Comparison of ENCODE assay signal across 22 cellular contexts in the genomic region with DNA sequence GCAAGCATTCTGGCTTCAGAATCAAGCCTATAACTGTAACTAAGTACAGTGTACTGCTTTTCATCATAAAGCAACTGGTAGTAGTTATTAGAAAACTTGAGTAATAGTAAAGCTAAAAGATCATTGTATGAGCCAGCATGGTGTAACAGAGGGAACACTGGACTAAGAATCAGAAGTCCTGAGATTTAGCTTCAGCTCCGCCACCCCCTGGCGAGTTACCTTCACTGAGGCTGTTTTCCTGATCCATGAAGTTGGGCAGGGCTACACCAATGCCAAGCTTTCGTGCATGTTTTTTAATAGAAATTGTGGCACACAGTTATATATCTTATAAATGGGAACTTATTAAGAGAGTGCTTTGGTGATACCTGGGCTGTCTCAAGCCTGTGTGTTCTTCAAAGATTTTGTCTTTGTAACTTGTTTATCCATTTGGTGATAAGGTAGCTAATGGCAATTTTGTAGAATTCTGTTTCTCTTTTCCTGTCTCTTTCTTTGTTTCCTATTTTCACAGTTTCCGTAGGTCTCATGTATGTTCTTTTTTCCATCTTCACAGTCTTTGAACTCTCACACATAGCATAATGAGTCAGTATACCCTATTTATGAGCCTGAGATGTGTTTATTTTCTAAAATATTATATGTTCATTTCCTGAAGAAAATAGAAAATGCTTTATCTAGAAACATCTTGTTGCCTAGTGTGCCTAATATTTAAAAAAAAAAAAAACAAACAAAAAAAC.
DNase-seq lines count a peak whose midpoint lies in the region; ATAC-seq and TF ChIP-seq lines count a peak whose summit lies in the region.
"Had no signal": no experiment of that assay in that cellular context is flagged by ENCODE, and none has a peak within 500 bp of the region (broad histone marks: within the 10 kb centered on the region; RNA-seq: fewer than 3 reads in every experiment).

No MANE protein-coding gene starts in this region.

- no peaks in the 10 kb centered on the region for H3K9me3 ChIP-seq in MM.1S (replicated peaks; ENCODE audit: insufficient read depth, low read length)
- no peaks in the 10 kb centered on the region for H3K9me3 ChIP-seq in breast epithelium
- H3K9me3 ChIP-seq in gastrocnemius medialis: no peaks in the 10 kb centered on the region
- H3K9me3 ChIP-seq: right lobe of liver had no signal

- peaks cover 6% of the 10 kb centered on the region for H3K9me3 Mint-ChIP-seq in activated naive CD4-positive, alpha-beta T cell treated with anti-CD3 and anti-CD28 coated beads, Interleukin-2, amount 50 U/mL, for 24 hours
- no peaks in the 10 kb centered on the region for H3K9me3 Mint-ChIP-seq in activated naive CD4-positive, alpha-beta T cell treated with anti-CD3 and anti-CD28 coated beads, Interleukin-2, amount 10 ng/mL, durations not matched to agents 7 days and 5 days
- H3K9me3 Mint-ChIP-seq: activated CD4-positive, alpha-beta memory T cell treated with anti-CD3 and anti-CD28 coated beads for 36 hours; immature natural killer cell had no signal

- in situ Hi-C loops in gastrocnemius medialis (cut with MboI; ENCODE audit: low sequenced_read_pairs in 4 of 4): no loop called here

- peak in 1 of 2 donors; percentile 13 for ATAC-seq in gastrocnemius medialis

- TF ChIP-seq CTCF in MM.1S (IDR thresholded peaks at IDR 0.05; ENCODE audit: low read length) (no peak), breast epithelium (IDR thresholded peaks at IDR 0.05) (no peak), gastrocnemius medialis (IDR thresholded peaks at IDR 0.05 in 4 of 5, conservative IDR thresholded peaks at IDR 0.05 in 1 of 5) (no peak)

- 0 out of 2 replicates have a peak, but pooled peaks cover 2% of the 10 kb centered on the region for H3K79me2 ChIP-seq in MM.1S (ENCODE audit: low read length)

- H2AFZ ChIP-seq in MM.1S (ENCODE audit: low read length): no peak overlapping the region

- H3K4me1 Mint-ChIP-seq in activated naive CD4-positive, alpha-beta T cell treated with anti-CD3 and anti-CD28 coated beads, Interleukin-2, amount 50 U/mL, for 24 hours: peaks cover 5% of the 10 kb centered on the region
- H3K4me1 Mint-ChIP-seq in activated naive CD4-positive, alpha-beta T cell treated with anti-CD3 and anti-CD28 coated beads, Interleukin-2, amount 10 ng/mL, durations not matched to agents 7 days and 5 days: peaks cover 15% of the 10 kb centered on the region

- H3K27ac ChIP-seq in MM.1S (ENCODE audit: low read length) (peak overlapping the region; percentile 69; the same call in 1 of the 2 replicates), breast epithelium (peak overlapping the region; percentile 41 to 68), gastrocnemius medialis (peak overlapping the region; percentile 35 to 65 (median 56))
- H3K27ac ChIP-seq: right lobe of liver had no signal

- H3K27ac Mint-ChIP-seq in activated naive CD4-positive, alpha-beta T cell treated with anti-CD3 and anti-CD28 coated beads, Interleukin-2, amount 50 U/mL, for 24 hours: peak overlapping the region; percentile 2
- H3K27ac Mint-ChIP-seq in activated naive CD4-positive, alpha-beta T cell treated with anti-CD3 and anti-CD28 coated beads, Interleukin-2, amount 10 ng/mL, durations not matched to agents 7 days and 5 days: no peak overlapping the region
- H3K27ac Mint-ChIP-seq: activated CD4-positive, alpha-beta memory T cell treated with anti-CD3 and anti-CD28 coated beads for 36 hours; IgD-negative memory B cell; mesothelial cell of epicardium; nephron progenitor cell had no signal

- H3K36me3 ChIP-seq in MM.1S (replicated peaks; ENCODE audit: insufficient read depth, low read length) (no peaks in the 10 kb centered on the region; the same call in 1 of the 2 replicates), breast epithelium (no peaks in the 10 kb centered on the region), gastrocnemius medialis (no peaks in the 10 kb centered on the region)
- H3K36me3 ChIP-seq: left lung, MG63, right lobe of liver had no signal

- H3K9me2 ChIP-seq in MM.1S (replicated peaks; ENCODE audit: insufficient read depth, low read length): no peaks in the 10 kb centered on the region

- H3K4me2 ChIP-seq in MM.1S (ENCODE audit: low read depth, low read length): peak overlapping the region; percentile 72

- intact Hi-C loops in breast epithelium (cut with DNase I; ENCODE audit: low total_unique reads): no loop called here
- intact Hi-C loops in gastrocnemius medialis (cut with DNase I; ENCODE audit: low total_unique reads): no loop called here

- H3K27me3 Mint-ChIP-seq in activated naive CD4-positive, alpha-beta T cell treated with anti-CD3 and anti-CD28 coated beads, Interleukin-2, amount 50 U/mL, for 24 hours: no peaks in the 10 kb centered on the region
- H3K27me3 Mint-ChIP-seq in activated naive CD4-positive, alpha-beta T cell treated with anti-CD3 and anti-CD28 coated beads, Interleukin-2, amount 10 ng/mL, durations not matched to agents 7 days and 5 days: no peaks in the 10 kb centered on the region
- H3K27me3 Mint-ChIP-seq: activated CD4-positive, alpha-beta memory T cell treated with anti-CD3 and anti-CD28 coated beads for 36 hours; IgD-negative memory B cell had no signal

- peaks cover 36% of the 10 kb centered on the region for H3K36me3 Mint-ChIP-seq in activated naive CD4-positive, alpha-beta T cell treated with anti-CD3 and anti-CD28 coated beads, Interleukin-2, amount 50 U/mL, for 24 hours
- H3K36me3 Mint-ChIP-seq in activated naive CD4-positive, alpha-beta T cell treated with anti-CD3 and anti-CD28 coated beads, Interleukin-2, amount 10 ng/mL, durations not matched to agents 7 days and 5 days: peaks cover 13% of the 10 kb centered on the region

- H3K27me3 ChIP-seq in MM.1S (replicated peaks; ENCODE audit: insufficient read depth, low read length) (no peaks in the 10 kb centered on the region), breast epithelium (no peaks in the 10 kb centered on the region), gastrocnemius medialis (no peaks in the 10 kb centered on the region)
- H3K27me3 ChIP-seq: dorsolateral prefrontal cortex, left lung, MG63, right lobe of liver had no signal

- peaks cover 21% of the 10 kb centered on the region for H3F3A ChIP-seq in MM.1S (ENCODE audit: insufficient read depth, low read length)

- H3K4me3 ChIP-seq in MM.1S (ENCODE audit: low read length) (no peak overlapping the region), breast epithelium (no peak overlapping the region), gastrocnemius medialis (no peak overlapping the region)
- H3K4me3 ChIP-seq: left lung, MG63, right lobe of liver had no signal

- no peaks in the 10 kb centered on the region for H4K20me1 ChIP-seq in MM.1S (ENCODE audit: insufficient read depth, low read length)

- no peak overlapping the region for H3K4me3 Mint-ChIP-seq in activated naive CD4-positive, alpha-beta T cell treated with anti-CD3 and anti-CD28 coated beads, Interleukin-2, amount 50 U/mL, for 24 hours
- H3K4me3 Mint-ChIP-seq in activated naive CD4-positive, alpha-beta T cell treated with anti-CD3 and anti-CD28 coated beads, Interleukin-2, amount 10 ng/mL, durations not matched to agents 7 days and 5 days: no peak overlapping the region
- H3K4me3 Mint-ChIP-seq: activated CD4-positive, alpha-beta memory T cell treated with anti-CD3 and anti-CD28 coated beads for 36 hours; CD14-positive monocyte; IgD-negative memory B cell; mesothelial cell of epicardium; nephron progenitor cell had no signal

- H3K9ac ChIP-seq in MM.1S (ENCODE audit: low read length): no peak overlapping the region

- DNase-seq in activated naive CD4-positive, alpha-beta T cell treated with anti-CD3 and anti-CD28 coated beads, Interleukin-2, amount 10 ng/mL, durations not matched to agents 7 days and 5 days: no peak
- no peak for DNase-seq in MM.1S
- DNase-seq in breast epithelium (ENCODE audit: low spot score in 2 of 2): no peak
- no peak for DNase-seq in gastrocnemius medialis
- no peak for DNase-seq in NCI-H2171 (lab: John Stamatoyannopoulos, UW)
- DNase-seq in NCI-H2081 (lab: John Stamatoyannopoulos, UW): no peak
- DNase-seq in SKM-1 treated with dmso at 0.1 percent for 144 hours (lab: John Stamatoyannopoulos, UW; ENCODE audit: unreplicated experiment): no peak
- DNase-seq: activated CD4-positive, alpha-beta memory T cell treated with anti-CD3 and anti-CD28 coated beads for 36 hours; activated naive CD4-positive, alpha-beta T cell; activated T-cell treated with anti-CD3 and anti-CD28 coated beads, Interleukin-2, amount 50 U/mL, for 1 hour; dorsolateral prefrontal cortex; left lung; NCI-H1436 treated with DMSO at 0.1 percent for 48 hours; nephron progenitor cell; right lobe of liver; SHP77 treated with DMSO at 0.1 percent for 48 hours had no signal

- H3K4me1 ChIP-seq in MM.1S (ENCODE audit: low read length) (peaks cover 54% of the 10 kb centered on the region), breast epithelium (peaks cover 0 to 4% of the 10 kb centered on the region in 2 donors), gastrocnemius medialis (peaks cover 29 to 40% of the 10 kb centered on the region in 2 donors)

- CTCF ChIA-PET in activated naive CD4-positive, alpha-beta T cell treated with anti-CD3 and anti-CD28 coated beads, Interleukin-2, amount 10 ng/mL, durations not matched to agents 7 days and 5 days (lab: Charles Lee): interaction anchor here (0.5 to 2.8 kb wide), 2 partner anchors 14 to 873 kb away, joined by 3 to 16 read pairs; no protein-coding TSS in a partner anchor

- TF ChIP-seq POLR2A in breast epithelium (IDR thresholded peaks at IDR 0.05) (no peak), gastrocnemius medialis (IDR thresholded peaks at IDR 0.05) (no peak)
